Comparison of ENCODE assay signal across 1 cellular context in the genomic region with DNA sequence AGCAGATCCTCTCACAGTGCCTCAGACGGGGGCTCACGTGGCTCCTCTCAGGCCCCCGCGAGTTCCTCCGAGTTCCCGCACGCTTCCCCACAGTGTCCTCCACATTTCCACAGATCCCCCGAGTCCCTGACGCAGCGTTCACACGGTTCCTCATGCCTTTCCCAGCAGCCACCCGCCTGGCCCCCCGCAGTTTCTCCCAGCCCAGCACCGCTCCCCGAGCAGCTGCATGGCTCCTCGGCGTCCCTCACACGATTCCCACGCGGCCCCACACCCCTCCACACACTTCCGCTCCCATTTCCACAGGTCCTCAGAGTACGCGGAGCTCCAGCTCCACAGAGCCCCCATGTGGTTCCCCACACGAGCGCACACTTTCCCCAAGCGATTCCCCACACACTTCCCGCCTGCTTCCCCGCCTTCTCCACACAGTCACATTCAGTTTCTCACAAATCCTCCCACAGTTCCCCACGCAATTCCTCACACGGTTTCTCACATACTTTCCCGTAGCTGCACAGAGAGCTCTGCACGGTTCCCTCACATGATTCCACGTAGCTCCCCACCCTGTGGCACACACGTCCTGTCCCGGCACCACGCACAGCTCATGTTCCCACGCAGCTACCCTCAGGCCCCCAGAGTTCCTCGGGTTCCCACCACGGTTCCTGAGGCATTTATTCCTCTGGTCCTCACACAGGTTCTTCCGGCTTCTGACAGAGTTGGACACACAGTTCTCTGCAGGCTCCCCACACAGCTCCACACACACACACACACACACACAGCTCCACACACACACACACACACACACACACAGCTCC.
TF ChIP-seq lines count a peak whose summit lies in the region.

No MANE protein-coding gene starts in this region.

TF ChIP-seq in IMR-90, 13 proteins besides CTCF, POLR2A, EP300 and RAD21:
- TF ChIP-seq MAZ (IDR thresholded peaks at IDR 0.05; ENCODE audit: borderline replicate concordance, low read depth, low read length) (no peak), NFE2L2 (IDR thresholded peaks at IDR 0.05; ENCODE audit: low read depth, low read length) (no peak), MXI1 (IDR thresholded peaks at IDR 0.05; ENCODE audit: borderline replicate concordance, low read depth, low read length) (no peak), BHLHE40 (IDR thresholded peaks at IDR 0.05; ENCODE audit: low read depth, low read length) (no peak), CEBPB (IDR thresholded peaks at IDR 0.05; ENCODE audit: low read depth, low read length) (no peak), CHD1 (IDR thresholded peaks at IDR 0.05; ENCODE audit: low read depth, low read length) (no peak), RFX5 (IDR thresholded peaks at IDR 0.05; ENCODE audit: low read depth, low read length) (no peak), MAFK (IDR thresholded peaks at IDR 0.05; ENCODE audit: low read depth, low read length) (no peak), FOS (IDR thresholded peaks at IDR 0.05; ENCODE audit: low read depth, low read length) (no peak)
- TF ChIP-seq, protein P1, sequence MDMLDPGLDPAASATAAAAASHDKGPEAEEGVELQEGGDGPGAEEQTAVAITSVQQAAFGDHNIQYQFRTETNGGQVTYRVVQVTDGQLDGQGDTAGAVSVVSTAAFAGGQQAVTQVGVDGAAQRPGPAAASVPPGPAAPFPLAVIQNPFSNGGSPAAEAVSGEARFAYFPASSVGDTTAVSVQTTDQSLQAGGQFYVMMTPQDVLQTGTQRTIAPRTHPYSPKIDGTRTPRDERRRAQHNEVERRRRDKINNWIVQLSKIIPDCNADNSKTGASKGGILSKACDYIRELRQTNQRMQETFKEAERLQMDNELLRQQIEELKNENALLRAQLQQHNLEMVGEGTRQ (IDR thresholded peaks at IDR 0.05; ENCODE audit: low read depth, low read length) = no peak
- TF ChIP-seq, protein P2, sequence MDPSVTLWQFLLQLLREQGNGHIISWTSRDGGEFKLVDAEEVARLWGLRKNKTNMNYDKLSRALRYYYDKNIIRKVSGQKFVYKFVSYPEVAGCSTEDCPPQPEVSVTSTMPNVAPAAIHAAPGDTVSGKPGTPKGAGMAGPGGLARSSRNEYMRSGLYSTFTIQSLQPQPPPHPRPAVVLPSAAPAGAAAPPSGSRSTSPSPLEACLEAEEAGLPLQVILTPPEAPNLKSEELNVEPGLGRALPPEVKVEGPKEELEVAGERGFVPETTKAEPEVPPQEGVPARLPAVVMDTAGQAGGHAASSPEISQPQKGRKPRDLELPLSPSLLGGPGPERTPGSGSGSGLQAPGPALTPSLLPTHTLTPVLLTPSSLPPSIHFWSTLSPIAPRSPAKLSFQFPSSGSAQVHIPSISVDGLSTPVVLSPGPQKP (IDR thresholded peaks at IDR 0.05; ENCODE audit: borderline replicate concordance, low read depth, low read length) = no peak
